9 cellular contexts compared by ENCODE assay signal in genomic region chr6:140441256-140441655, GRCh38.
DNase-seq lines count a peak whose midpoint lies in the region; ATAC-seq and TF ChIP-seq lines count a peak whose summit lies in the region.
"Had no signal": no experiment of that assay in that cellular context is flagged by ENCODE, and none has a peak within 500 bp of the region (broad histone marks: within the 10 kb centered on the region; RNA-seq: fewer than 3 reads in every experiment).

No MANE protein-coding gene starts in this region.

- H3K27me3 ChIP-seq in cardiac muscle cell, result no peaks in the 10 kb centered on the region

- peak; percentile 44 for TF ChIP-seq CTCF in cardiac muscle cell (IDR thresholded peaks at IDR 0.05; ENCODE audit: low read depth, low read length)

- H3K4me1 ChIP-seq in cardiac muscle cell (ENCODE audit: low read depth), result peaks cover 77% of the 10 kb centered on the region

- H3K9me3 ChIP-seq in cardiac muscle cell (ENCODE audit: low read depth), result no peaks in the 10 kb centered on the region

- DNase-seq in DMS 273 (lab: John Stamatoyannopoulos, UW; ENCODE audit: unreplicated experiment) (peak; percentile 87), SW480 (ENCODE audit: low spot score) (peak; percentile 16), cardiac muscle cell (ENCODE audit: low read depth in 1 of 2, low spot score in 1 of 2) (peak; percentile 71 to 84), renal cortical epithelial cell (ENCODE audit: low read depth) (peak; percentile 63), hepatic stellate cell (ENCODE audit: low spot score) (no peak), NK-92 (lab: John Stamatoyannopoulos, UW; ENCODE audit: unreplicated experiment) (no peak)

- no peaks in the 10 kb centered on the region for H3K36me3 ChIP-seq in cardiac muscle cell

- ATAC-seq in HG02870 (IDR thresholded peaks at IDR 0.05; ENCODE audit: unreplicated experiment) (peak; percentile 52), GM19467 (IDR thresholded peaks at IDR 0.05; ENCODE audit: unreplicated experiment) (no peak)

- H3K27ac ChIP-seq in cardiac muscle cell, result peak overlapping the region; percentile 99

- no peak overlapping the region for H3K4me3 ChIP-seq in cardiac muscle cell
- H3K4me3 ChIP-seq: SK-N-MC had no signal

Comparison
In these comparisons a context has a peak if more than half of its experiments do, and no peak if none do; other contexts are left out.
1. DNase-seq: peak in DMS 273 (single experiment), SW480 (single experiment), cardiac muscle cell (2 of 2) and renal cortical epithelial cell (single experiment); none in hepatic stellate cell (single experiment) and NK-92 (single experiment).